ENCODE assay signal across 26 cellular contexts in genomic region chr1:226845624-226846023, GRCh38.
"Had no signal": no experiment of that assay in that cellular context is flagged by ENCODE, and none has a peak within 500 bp of the region (broad histone marks: within the 10 kb centered on the region; RNA-seq: fewer than 3 reads in every experiment).

No MANE protein-coding gene starts in this region.

- H3K4me1 ChIP-seq: esophagus squamous epithelium, lower lobe of right lung, prostate gland, spleen, testis, tibial artery, upper lobe of left lung had no signal

- H3K9me3 ChIP-seq: esophagus squamous epithelium, lower lobe of right lung, prostate gland, spleen, testis, tibial artery, upper lobe of left lung had no signal

- DNase-seq: cortex of kidney; effector memory CD8-positive, alpha-beta T cell; erythroblast; esophagus squamous epithelium; foreskin melanocyte; hypothalamus; immature natural killer cell; islet precursor cell; left ventricle myocardium superior; lower lobe of right lung; naive thymus-derived CD8-positive, alpha-beta T cell; nephron progenitor cell; nucleus accumbens; right cardiac atrium; spleen; stimulated activated CD4-positive, alpha-beta T cell treated with anti-CD3 and anti-CD28 coated beads, Interleukin-4, amount 100 ng/mL, for 4 hours; stimulated activated naive CD8-positive, alpha-beta T cell treated with anti-CD3 and anti-CD28 coated beads, Interleukin-15, Interleukin-2, amounts not matched to agents 100 U/mL and 50 U/mL, for 24 hours; substantia nigra; testis; tibial artery; upper lobe of left lung had no signal

- H3K27me3 Mint-ChIP-seq: effector memory CD8-positive, alpha-beta T cell; stimulated activated memory B cell treated with anti-CD40 and anti-IgM and Interleukin-4, amounts not matched to agents 10 μg/mL and 1 μg/mL and 100 μg/mL, for 72 hours had no signal

- H3K9me3 Mint-ChIP-seq: effector memory CD8-positive, alpha-beta T cell; immature natural killer cell; naive thymus-derived CD8-positive, alpha-beta T cell; stimulated activated memory B cell treated with anti-CD40 and anti-IgM and Interleukin-4, amounts not matched to agents 10 μg/mL and 1 μg/mL and 100 μg/mL, for 72 hours had no signal

- H3K27ac Mint-ChIP-seq: effector memory CD8-positive, alpha-beta T cell; nephron progenitor cell; stimulated activated memory B cell treated with anti-CD40 and anti-IgM and Interleukin-4, amounts not matched to agents 10 μg/mL and 1 μg/mL and 100 μg/mL, for 72 hours had no signal

- H3K4me3 ChIP-seq: esophagus squamous epithelium, lower lobe of right lung, prostate gland, skin epidermis, spleen, testis, tibial artery, upper lobe of left lung had no signal

- H3K4me1 Mint-ChIP-seq: immature natural killer cell, nephron progenitor cell had no signal

- H3K4me3 Mint-ChIP-seq: effector memory CD8-positive, alpha-beta T cell; immature natural killer cell; naive thymus-derived CD8-positive, alpha-beta T cell; nephron progenitor cell; stimulated activated memory B cell treated with anti-CD40 and anti-IgM and Interleukin-4, amounts not matched to agents 10 μg/mL and 1 μg/mL and 100 μg/mL, for 72 hours had no signal

- H3K36me3 ChIP-seq: esophagus squamous epithelium, lower lobe of right lung, prostate gland, spleen, tibial artery, upper lobe of left lung had no signal

- H3K36me3 Mint-ChIP-seq: naive thymus-derived CD8-positive, alpha-beta T cell; stimulated activated memory B cell treated with anti-CD40 and anti-IgM and Interleukin-4, amounts not matched to agents 10 μg/mL and 1 μg/mL and 100 μg/mL, for 72 hours had no signal

- H3K27me3 ChIP-seq: esophagus squamous epithelium, spleen, testis, tibial artery, upper lobe of left lung had no signal

- ATAC-seq: effector memory CD8-positive, alpha-beta T cell; left ventricle myocardium superior; lower lobe of right lung; naive thymus-derived CD8-positive, alpha-beta T cell; right cardiac atrium; stimulated activated memory B cell treated with anti-CD40 and anti-IgM and Interleukin-4, amounts not matched to agents 10 μg/mL and 1 μg/mL and 100 μg/mL, for 72 hours; stimulated activated naive CD8-positive, alpha-beta T cell treated with anti-CD3 and anti-CD28 coated beads, Interleukin-15, Interleukin-2, amounts not matched to agents 100 U/mL and 50 U/mL, for 24 hours had no signal

- H3K27ac ChIP-seq: esophagus squamous epithelium, lower lobe of right lung, prostate gland, skin epidermis, spleen, testis, tibial artery, upper lobe of left lung had no signal

- FAIRE-seq: endometrium, urothelium cell line had no signal
